Comparison of ENCODE assay signal across 19 cellular contexts in genomic region chr19:4620675-4621074, GRCh38. TPM values are rescaled to one million over a fixed set of nuclear protein-coding genes. Genes with fewer than 3 reads are reported as not detected.
DNase-seq lines count a peak whose midpoint lies in the region; ATAC-seq and TF ChIP-seq lines count a peak whose summit lies in the region.
"Had no signal": no experiment of that assay in that cellular context is flagged by ENCODE, and none has a peak within 500 bp of the region (broad histone marks: within the 10 kb centered on the region; RNA-seq: fewer than 3 reads in every experiment).

No MANE protein-coding gene starts in this region.

- H3K9ac ChIP-seq in BLaER1 (no peak overlapping the region), neural progenitor cell (no peak overlapping the region)

- no peak overlapping the region for H3K27ac Mint-ChIP-seq in neural progenitor cell

- H3K4me1 ChIP-seq in BLaER1 = peaks cover 65% of the 10 kb centered on the region
- peaks cover 5% of the 10 kb centered on the region for H3K4me1 ChIP-seq in neural progenitor cell

- H4K20me1 ChIP-seq in BLaER1 (no peaks in the 10 kb centered on the region), neural progenitor cell (ENCODE audit: low read depth) (no peaks in the 10 kb centered on the region)

- H3K79me2 ChIP-seq in neural progenitor cell (ENCODE audit: low read depth) = no peaks in the 10 kb centered on the region

- no peaks in the 10 kb centered on the region for H3K9me3 ChIP-seq in BLaER1
- no peaks in the 10 kb centered on the region for H3K9me3 ChIP-seq in neural progenitor cell (ENCODE audit: low read depth)

- H3K36me3 ChIP-seq in BLaER1 = no peaks in the 10 kb centered on the region
- no peaks in the 10 kb centered on the region for H3K36me3 ChIP-seq in neural progenitor cell

- H3K27ac ChIP-seq in BLaER1 (no peak overlapping the region), neural progenitor cell (no peak overlapping the region)
- H3K27ac ChIP-seq: C4-2B had no signal

- H3K4me1 Mint-ChIP-seq in neural progenitor cell = peaks cover 28% of the 10 kb centered on the region

- no peaks in the 10 kb centered on the region for H3K9me3 Mint-ChIP-seq in neural progenitor cell

- H3F3A ChIP-seq in neural progenitor cell (ENCODE audit: low read depth) = peaks cover 16% of the 10 kb centered on the region

- TF ChIP-seq CTCF in neural progenitor cell (IDR thresholded peaks at IDR 0.05) = no peak

- peak overlapping the region; percentile 53 for H3K4me2 ChIP-seq in BLaER1
- H3K4me2 ChIP-seq in neural progenitor cell = no peak overlapping the region

- H2AFZ ChIP-seq in neural progenitor cell (replicated peaks) = no peak overlapping the region

- peaks cover under 1% of the 10 kb centered on the region for H3K27me3 Mint-ChIP-seq in neural progenitor cell (ENCODE audit: insufficient read depth, low read depth)

- H3K36me3 Mint-ChIP-seq in neural progenitor cell = no peaks in the 10 kb centered on the region

- ATAC-seq in GM19463 (IDR thresholded peaks at IDR 0.05; ENCODE audit: unreplicated experiment) = no peak

- H3K27me3 ChIP-seq in BLaER1 (no peaks in the 10 kb centered on the region), neural progenitor cell (no peaks in the 10 kb centered on the region)

- DNase-seq in DMS79 treated with DMSO at 0.1 percent for 48 hours (lab: John Stamatoyannopoulos, UW) (peak; percentile 24), DMS79 (lab: John Stamatoyannopoulos, UW) (no peak), NCI-H2227 treated with DMSO at 0.1 percent for 48 hours (lab: John Stamatoyannopoulos, UW) (peak; percentile 16), neural progenitor cell (ENCODE audit: low spot score) (no peak), AG08396 (ENCODE audit: low spot score) (no peak), hippocampal formation (lab: John Stamatoyannopoulos, UW) (no peak)
- DNase-seq: 8988T, DMS153, KG1, NCI-H1048, NCI-H1436 treated with DMSO at 0.1 percent for 48 hours, NCI-H2029 treated with DMSO at 0.1 percent for 48 hours, NCI-H226, NCI-H526 treated with DMSO at 0.1 percent for 48 hours, RPMI8226, SIG-M5 had no signal

- peak overlapping the region; percentile 64 for H3K4me3 Mint-ChIP-seq in neural progenitor cell

- no peak overlapping the region for H3K4me3 ChIP-seq in BLaER1
- no peak overlapping the region for H3K4me3 ChIP-seq in neural progenitor cell

RNA-seq across cellular contexts. Expression of gene TNFAIP8L1, which starts 18.6 kb away (rescaled TPM):
- 8.2 and 15.2 TPM in 2 replicates for total RNA-seq in neural progenitor cell (ENCODE audit: low replicate concordance)

RNA-seq across cellular contexts. Expression of gene MYDGF, which starts 49.5 kb away (rescaled TPM):
- 23.4 and 39.5 TPM in 2 replicates for total RNA-seq in neural progenitor cell (ENCODE audit: low replicate concordance)

Comparison
In these comparisons a context has a peak if more than half of its experiments do, and no peak if none do; other contexts are left out.
1. DNase-seq: peak in DMS79 treated with DMSO at 0.1 percent for 48 hours (single experiment) and NCI-H2227 treated with DMSO at 0.1 percent for 48 hours (single experiment); none in DMS79 (single experiment), neural progenitor cell (single experiment), AG08396 (single experiment) and hippocampal formation (0 of 2).